Comparison of ENCODE assay signal across 13 cellular contexts in genomic region chr2:16321872-16322271, GRCh38.
DNase-seq lines count a peak whose midpoint lies in the region; ATAC-seq and TF ChIP-seq lines count a peak whose summit lies in the region.
"Had no signal": no experiment of that assay in that cellular context is flagged by ENCODE, and none has a peak within 500 bp of the region (broad histone marks: within the 10 kb centered on the region; RNA-seq: fewer than 3 reads in every experiment).

No MANE protein-coding gene starts in this region.

- peaks cover 4% of the 10 kb centered on the region for H3K36me3 Mint-ChIP-seq in Caco-2 (ENCODE audit: insufficient read depth, unreplicated experiment)

- peaks cover 88% of the 10 kb centered on the region for H3K4me1 ChIP-seq in Caco-2
- H3K4me1 ChIP-seq in upper lobe of left lung = no peaks in the 10 kb centered on the region

- H3K9me3 ChIP-seq in Caco-2 = no peaks in the 10 kb centered on the region
- no peaks in the 10 kb centered on the region for H3K9me3 ChIP-seq in upper lobe of left lung

- POLR2A ChIA-PET in Caco-2 (lab: Charles Lee) = no interaction called here

- H3K27me3 ChIP-seq in Caco-2 (replicated peaks; ENCODE audit: control insufficient read depth, insufficient read depth, low read length) = no peaks in the 10 kb centered on the region
- H3K27me3 ChIP-seq in upper lobe of left lung = no peaks in the 10 kb centered on the region

- H3K4me3 ChIP-seq in Caco-2 (ENCODE audit: low read depth, low read length) (no peak overlapping the region), upper lobe of left lung (no peak overlapping the region)

- peak overlapping the region; percentile 90 for H3K27ac Mint-ChIP-seq in Caco-2 (ENCODE audit: unreplicated experiment)
- H3K27ac Mint-ChIP-seq: progenitor cell of endocrine pancreas had no signal

- no peaks in the 10 kb centered on the region for H3K36me3 ChIP-seq in Caco-2 (ENCODE audit: control insufficient read depth, insufficient read depth, low read length)
- H3K36me3 ChIP-seq in upper lobe of left lung = no peaks in the 10 kb centered on the region

- H3K27ac ChIP-seq in VCaP (no peak overlapping the region), upper lobe of left lung (no peak overlapping the region)

- DNase-seq in Caco-2 (peak in 1 of 2 experiments; percentile 37), GM10266 (ENCODE audit: extremely low spot score) (peak; percentile 4), midbrain (lab: John Stamatoyannopoulos, UW) (peak; percentile 58), upper lobe of left lung (no peak), SKM-1 treated with dmso at 0.1 percent for 144 hours (lab: John Stamatoyannopoulos, UW; ENCODE audit: unreplicated experiment) (no peak)
- DNase-seq: activated T-cell treated with anti-CD3 and anti-CD28 coated beads, Interleukin-2, amount 50 U/mL, for 48 hours; cerebellar nuclear complex; NCI-H1105; NCI-H510A treated with DMSO at 0.1 percent for 48 hours; T-helper 9 cell had no signal

- H3K4me3 Mint-ChIP-seq in Caco-2 (ENCODE audit: unreplicated experiment) = no peak overlapping the region

- no peaks in the 10 kb centered on the region for H3K27me3 Mint-ChIP-seq in Caco-2 (ENCODE audit: insufficient read depth, unreplicated experiment)

- intact Hi-C loops in Caco-2 (cut with micrococcal nuclease; ENCODE audit: unreplicated experiment) = loop anchor here (1.0 to 10.0 kb wide), 4 partner anchors 165 to 685 kb away; no protein-coding TSS in a partner anchor

- no peaks in the 10 kb centered on the region for H3K9me3 Mint-ChIP-seq in Caco-2 (ENCODE audit: unreplicated experiment)

- TF ChIP-seq EP300 in upper lobe of left lung (IDR thresholded peaks at IDR 0.05) = no peak

- CTCF ChIA-PET in Caco-2 (lab: Charles Lee) = interaction anchor here (1.4 kb wide), 1 partner anchor 382 kb away, joined by 4 read pairs; no protein-coding TSS in a partner anchor

- 98 to 100% methylated on average over 3 to 4 of the region's 4 CpGs for WGBS in upper lobe of left lung, 2 donors

- no peak for ATAC-seq in upper lobe of left lung (ENCODE audit: low FRiP score in 2 of 2)
- ATAC-seq in HG02938 (IDR thresholded peaks at IDR 0.05; ENCODE audit: unreplicated experiment) = no peak

- TF ChIP-seq CTCF in Caco-2 (IDR thresholded peaks at IDR 0.05; ENCODE audit: insufficient read depth in 1 of 2, low read depth in 1 of 2, low read length in 1 of 2, severe bottlenecking in 1 of 2, unreplicated experiment in 1 of 2) (no peak), GM10266 (IDR thresholded peaks at IDR 0.05; ENCODE audit: control insufficient read depth, insufficient read depth, low read depth, missing control alignments) (no peak), VCaP (conservative IDR thresholded peaks at IDR 0.05) (0 out of 2 replicates have a peak, but pooled peaks have one; percentile 8), upper lobe of left lung (IDR thresholded peaks at IDR 0.05) (no peak)

- no TSS peak for BruUV-seq in Caco-2 (replicated peaks; lab: Mats Ljungman, UMichigan)

- H3K4me1 Mint-ChIP-seq in Caco-2 (ENCODE audit: low read depth, unreplicated experiment) = peaks cover 76% of the 10 kb centered on the region

- no peak for TF ChIP-seq POLR2A in upper lobe of left lung (IDR thresholded peaks at IDR 0.05)

Comparison
In these comparisons a context has a peak if more than half of its experiments do, and no peak if none do; other contexts are left out.
1. DNase-seq: peak in GM10266 (single experiment) and midbrain (single experiment); none in upper lobe of left lung (0 of 2) and SKM-1 treated with dmso at 0.1 percent for 144 hours (single experiment).